Comparison of ENCODE assay signal across 25 cellular contexts in genomic region chr20:18731940-18732339, GRCh38.
DNase-seq lines count a peak whose midpoint lies in the region; ATAC-seq, FAIRE-seq and TF ChIP-seq lines count a peak whose summit lies in the region.
"Had no signal": no experiment of that assay in that cellular context is flagged by ENCODE, and none has a peak within 500 bp of the region (broad histone marks: within the 10 kb centered on the region; RNA-seq: fewer than 3 reads in every experiment).

No MANE protein-coding gene starts in this region.

- TF ChIP-seq POLR2A in HepG2 (IDR thresholded peaks at IDR 0.05; ENCODE audit: insufficient read depth in 1 of 2, low read depth in 2 of 2, low read length in 2 of 2) (no peak), right lobe of liver (IDR thresholded peaks at IDR 0.05) (no peak), K562 (conservative IDR thresholded peaks at IDR 0.05) (no peak)

- no peak for FAIRE-seq in HepG2 (lab: Jason Lieb, UNC)
- no peak for FAIRE-seq in K562 (lab: Jason Lieb, UNC)
- FAIRE-seq: GM12878, GM12892, GM18507 had no signal

- CTCF ChIA-PET in HepG2 (lab: Yijun Ruan, JAX; ENCODE audit: low intra/inter-chr PET ratio, low total read pairs) = no interaction called here
- CTCF ChIA-PET in K562 (lab: Yijun Ruan, JAX; ENCODE audit: low intra/inter-chr PET ratio) = no interaction called here

- H3K27ac ChIP-seq in HepG2 (ENCODE audit: extremely low read length, insufficient read depth, low read length) = no peak overlapping the region
- H3K27ac ChIP-seq in right lobe of liver = no peak overlapping the region
- no peak overlapping the region for H3K27ac ChIP-seq in K562 (ENCODE audit: extremely low read depth, low read depth, low read length)
- H3K27ac ChIP-seq: 22Rv1, BLaER1 had no signal

- H3K27me3 Mint-ChIP-seq in stimulated activated naive B cell treated with anti-CD40 and anti-IgM and Interleukin-4, amounts not matched to agents 10 μg/mL and 1 μg/mL and 100 μg/mL, for 72 hours = no peaks in the 10 kb centered on the region
- H3K27me3 Mint-ChIP-seq: CD4-positive, alpha-beta memory T cell; CD4-positive, CD25-positive, alpha-beta regulatory T cell had no signal

- H3K9me3 ChIP-seq in HepG2 (ENCODE audit: low read length) = no peaks in the 10 kb centered on the region
- no peaks in the 10 kb centered on the region for H3K9me3 ChIP-seq in right lobe of liver
- H3K9me3 ChIP-seq in K562 (replicated peaks; ENCODE audit: control insufficient read depth, insufficient read depth, low read depth, low read length) = no peaks in the 10 kb centered on the region
- H3K9me3 ChIP-seq: BE2C, BLaER1 had no signal

- no peak overlapping the region for H3K4me3 Mint-ChIP-seq in stimulated activated naive B cell treated with anti-CD40 and anti-IgM and Interleukin-4, amounts not matched to agents 10 μg/mL and 1 μg/mL and 100 μg/mL, for 72 hours
- H3K4me3 Mint-ChIP-seq: CD14-positive monocyte; CD4-positive, alpha-beta memory T cell; CD4-positive, CD25-positive, alpha-beta regulatory T cell; CD8-positive, alpha-beta memory T cell had no signal

- H3K4me3 ChIP-seq in HepG2 (replicated peaks in 1 of 3; ENCODE audit: insufficient read depth in 1 of 3, low read depth in 2 of 3, low read length in 3 of 3) (no peak overlapping the region), right lobe of liver (no peak overlapping the region), K562 (no peak overlapping the region)
- H3K4me3 ChIP-seq: BLaER1, GM12878 had no signal

- no peak for DNase-seq in HepG2 (ENCODE audit: low spot score)
- DNase-seq in right lobe of liver = no peak
- DNase-seq in K562 (ENCODE audit: extremely low read depth in 1 of 4, low spot score in 3 of 4) = no peak
- DNase-seq in NOMO-1 treated with DMSO at 0.1 percent for 48 hours (lab: John Stamatoyannopoulos, UW; ENCODE audit: unreplicated experiment) = no peak
- DNase-seq in stimulated activated naive B cell treated with anti-CD40 and anti-IgM and Interleukin-4, amounts not matched to agents 10 μg/mL and 1 μg/mL and 100 μg/mL, for 72 hours = no peak
- DNase-seq: ACHN; BE2C; C1 segment of cervical spinal cord; CD4-positive, alpha-beta memory T cell; CD4-positive, CD25-positive, alpha-beta regulatory T cell; CD8-positive, alpha-beta memory T cell; COR-L47; DMS 273 treated with DMSO at 0.1 percent for 48 hours; DMS153; DMS53; DMS79; DND-41; EL; GDM1 had no signal

- POLR2A ChIA-PET in HepG2 (lab: Yijun Ruan, JAX) = no interaction called here
- POLR2A ChIA-PET in K562 (lab: Yijun Ruan, JAX) = no interaction called here

- no peaks in the 10 kb centered on the region for H3K36me3 ChIP-seq in HepG2 (replicated peaks in 1 of 2; ENCODE audit: control insufficient read depth in 1 of 2, insufficient read depth in 2 of 2, low read length in 2 of 2)
- H3K36me3 ChIP-seq in right lobe of liver = no peaks in the 10 kb centered on the region
- H3K36me3 ChIP-seq in K562 (ENCODE audit: control insufficient read depth, insufficient read depth, low read length) = no peaks in the 10 kb centered on the region
- H3K36me3 ChIP-seq: BE2C, BLaER1 had no signal

- H3K27me3 ChIP-seq in HepG2 (ENCODE audit: control insufficient read depth in 1 of 2, insufficient read depth in 2 of 2, low read length in 2 of 2) = no peaks in the 10 kb centered on the region
- no peaks in the 10 kb centered on the region for H3K27me3 ChIP-seq in right lobe of liver
- no peaks in the 10 kb centered on the region; a peak in 1 of 5 replicates for H3K27me3 ChIP-seq in K562 (ENCODE audit: control insufficient read depth in 2 of 2, insufficient read depth in 2 of 2, low read length in 2 of 2)
- H3K27me3 ChIP-seq: BE2C, BLaER1 had no signal

- H3K4me1 Mint-ChIP-seq in stimulated activated naive B cell treated with anti-CD40 and anti-IgM and Interleukin-4, amounts not matched to agents 10 μg/mL and 1 μg/mL and 100 μg/mL, for 72 hours = peaks cover 30 to 44% of the 10 kb centered on the region in 2 donors

- intact Hi-C loops in HepG2 (cut with micrococcal nuclease; ENCODE audit: unreplicated experiment) = no loop called here
- intact Hi-C loops in right lobe of liver (cut with DNase I) = no loop called here
- intact Hi-C loops in K562 (cut with micrococcal nuclease) = no loop called here

- no peak for TF ChIP-seq RAD21 in HepG2 (CRISPR knock-in tag; IDR thresholded peaks at IDR 0.05)
- no peak for TF ChIP-seq RAD21 in K562 (CRISPR knock-in tag; conservative IDR thresholded peaks at IDR 0.05 in 1 of 2, IDR thresholded peaks at IDR 0.05 in 1 of 2)

- H4K20me1 ChIP-seq in HepG2 (ENCODE audit: insufficient read depth, low read length) (no peaks in the 10 kb centered on the region), K562 (replicated peaks; ENCODE audit: control insufficient read depth, insufficient read depth, low read length) (no peaks in the 10 kb centered on the region)

- no peak for TF ChIP-seq EP300 in HepG2 (IDR thresholded peaks at IDR 0.05; ENCODE audit: low read depth in 2 of 2, low read length in 2 of 2)
- TF ChIP-seq EP300 in HepG2 (CRISPR knock-in tag; IDR thresholded peaks at IDR 0.05; ENCODE audit: borderline replicate concordance) = no peak
- TF ChIP-seq EP300 in K562 (IDR thresholded peaks at IDR 0.05; ENCODE audit: low read length) = no peak

- H3K27ac Mint-ChIP-seq in stimulated activated naive B cell treated with anti-CD40 and anti-IgM and Interleukin-4, amounts not matched to agents 10 μg/mL and 1 μg/mL and 100 μg/mL, for 72 hours = no peak overlapping the region
- H3K27ac Mint-ChIP-seq: CD14-positive monocyte; CD4-positive, alpha-beta memory T cell; CD8-positive, alpha-beta memory T cell had no signal

- no peak overlapping the region for H3K9ac ChIP-seq in HepG2 (ENCODE audit: insufficient read depth, low read depth, low read length)
- H3K9ac ChIP-seq in K562 (ENCODE audit: insufficient read depth in 1 of 2, low read depth in 2 of 2, low read length in 2 of 2) = no peak overlapping the region
- H3K9ac ChIP-seq: BLaER1 had no signal

- H2AFZ ChIP-seq in HepG2 (ENCODE audit: low read length) (no peak overlapping the region), K562 (ENCODE audit: low read depth, low read length) (no peak overlapping the region)

- H3K79me2 ChIP-seq in HepG2 (ENCODE audit: insufficient read depth, low read length) = no peaks in the 10 kb centered on the region
- no peaks in the 10 kb centered on the region for H3K79me2 ChIP-seq in K562 (ENCODE audit: control insufficient read depth, insufficient read depth, low read length)

- WGBS in HepG2 (ENCODE audit: low lambda C conversion rate) = 88% methylated on average over 1 of the region's 1 CpG
- WGBS in right lobe of liver (ENCODE audit: insufficient coverage, low coverage, low lambda C conversion rate, missing lambda C conversion rate) = 100% methylated on average over 1 of the region's 1 CpG
- WGBS in K562 (ENCODE audit: insufficient coverage, low coverage, missing lambda C conversion rate) = 0% methylated on average over 1 of the region's 1 CpG

- ATAC-seq in HepG2 = no peak
- ATAC-seq in right lobe of liver = no peak
- no peak for ATAC-seq in K562
- ATAC-seq in stimulated activated naive B cell treated with anti-CD40 and anti-IgM and Interleukin-4, amounts not matched to agents 10 μg/mL and 1 μg/mL and 100 μg/mL, for 72 hours (replicated peaks) = no peak
- ATAC-seq: GM12878 had no signal

- TF ChIP-seq CTCF in HepG2 (CRISPR knock-in tag; IDR thresholded peaks at IDR 0.05) (no peak), right lobe of liver (IDR thresholded peaks at IDR 0.05) (no peak), K562 (IDR thresholded peaks at IDR 0.05 in 2 of 3, conservative IDR thresholded peaks at IDR 0.05 in 1 of 3; ENCODE audit: insufficient read depth in 2 of 3, low read depth in 1 of 3, low read length in 3 of 3) (no peak)

- H3K4me1 ChIP-seq in HepG2 (ENCODE audit: insufficient read depth, low read length) = peaks cover 17% of the 10 kb centered on the region
- H3K4me1 ChIP-seq in right lobe of liver = no peaks in the 10 kb centered on the region
- H3K4me1 ChIP-seq in K562 (replicated peaks in 1 of 2; ENCODE audit: control insufficient read depth in 2 of 2, insufficient read depth in 2 of 2, low read length in 2 of 2) = no peaks in the 10 kb centered on the region; a peak in 1 of 5 replicates
- H3K4me1 ChIP-seq: BE2C had no signal

- H3K4me2 ChIP-seq in HepG2 (ENCODE audit: low read depth, low read length) (no peak overlapping the region), K562 (ENCODE audit: insufficient read depth, low read length) (no peak overlapping the region)
- H3K4me2 ChIP-seq: BLaER1 had no signal

- peaks cover 10 to 13% of the 10 kb centered on the region in 2 donors for H3K36me3 Mint-ChIP-seq in stimulated activated naive B cell treated with anti-CD40 and anti-IgM and Interleukin-4, amounts not matched to agents 10 μg/mL and 1 μg/mL and 100 μg/mL, for 72 hours
- H3K36me3 Mint-ChIP-seq: CD14-positive monocyte had no signal

- BruUV-seq in HepG2 (replicated peaks; lab: Mats Ljungman, UMichigan) = no TSS peak
- BruUV-seq in K562 (replicated peaks; lab: Mats Ljungman, UMichigan) = no TSS peak

- in situ Hi-C loops in HepG2 (cut with HindIII; ENCODE audit: extremely low pct_ligation_motif_present, low pct_unique_long_range_greater_than_20kb) = no loop called here
- in situ Hi-C loops in K562 (cut with MboI) = no loop called here

- H3K9me1 ChIP-seq in K562 (ENCODE audit: control insufficient read depth, insufficient read depth, low read length) = no peaks in the 10 kb centered on the region

- no peaks in the 10 kb centered on the region for H3K9me3 Mint-ChIP-seq in stimulated activated naive B cell treated with anti-CD40 and anti-IgM and Interleukin-4, amounts not matched to agents 10 μg/mL and 1 μg/mL and 100 μg/mL, for 72 hours
- H3K9me3 Mint-ChIP-seq: CD4-positive, alpha-beta memory T cell; CD8-positive, alpha-beta memory T cell had no signal

TF ChIP-seq in K562, 482 proteins besides CTCF, POLR2A, EP300 and RAD21:
- TF ChIP-seq ZNF316 (IDR thresholded peaks at IDR 0.05) (0 out of 2 replicates have a peak, but pooled peaks have one; percentile 14), ZNF561 (CRISPR knock-in tag; conservative IDR thresholded peaks at IDR 0.05) (no peak)

Comparison
In these comparisons a context has a peak if more than half of its experiments do, and no peak if none do; other contexts are left out.
1. Of the 241 proteins assayed by ChIP-seq in both HepG2 and K562: peak only in HepG2: MAFK; only in K562: none; in both: none; in neither: 240.